In genomic region chr5:60814498-60814897, GRCh38 we compare ENCODE assay signal across 8 cellular contexts. TPM values are rescaled to one million over a fixed set of nuclear protein-coding genes. Genes with fewer than 3 reads are reported as not detected.
"Had no signal": no experiment of that assay in that cellular context is flagged by ENCODE, and none has a peak within 500 bp of the region (broad histone marks: within the 10 kb centered on the region; RNA-seq: fewer than 3 reads in every experiment).

No MANE protein-coding gene starts in this region.

- H3K4me2 ChIP-seq: KMS-11 had no signal

- H3K4me3 ChIP-seq: GM23248, HAP-1 had no signal

- H3K4me1 ChIP-seq: HAP-1 had no signal

- H3K9me3 ChIP-seq: HAP-1 had no signal

- H3K36me3 ChIP-seq: HAP-1 had no signal

- H3K9ac ChIP-seq: GM23248, KMS-11 had no signal

- H3K27ac ChIP-seq: GM23248, HL-60, KMS-11 had no signal

- H2AFZ ChIP-seq: GM23248 had no signal

- DNase-seq: GM23248, GOT3, H7, IMR-90, KBM-7 had no signal

RNA-seq across cellular contexts. Expression of gene ELOVL7, which starts 29.6 kb away (rescaled TPM):
- total RNA-seq: GM23248 had no signal
- polyA plus RNA-seq: GM23248, IMR-90 had no signal
